Comparison of ENCODE assay signal across 1 cellular context in the genomic region with DNA sequence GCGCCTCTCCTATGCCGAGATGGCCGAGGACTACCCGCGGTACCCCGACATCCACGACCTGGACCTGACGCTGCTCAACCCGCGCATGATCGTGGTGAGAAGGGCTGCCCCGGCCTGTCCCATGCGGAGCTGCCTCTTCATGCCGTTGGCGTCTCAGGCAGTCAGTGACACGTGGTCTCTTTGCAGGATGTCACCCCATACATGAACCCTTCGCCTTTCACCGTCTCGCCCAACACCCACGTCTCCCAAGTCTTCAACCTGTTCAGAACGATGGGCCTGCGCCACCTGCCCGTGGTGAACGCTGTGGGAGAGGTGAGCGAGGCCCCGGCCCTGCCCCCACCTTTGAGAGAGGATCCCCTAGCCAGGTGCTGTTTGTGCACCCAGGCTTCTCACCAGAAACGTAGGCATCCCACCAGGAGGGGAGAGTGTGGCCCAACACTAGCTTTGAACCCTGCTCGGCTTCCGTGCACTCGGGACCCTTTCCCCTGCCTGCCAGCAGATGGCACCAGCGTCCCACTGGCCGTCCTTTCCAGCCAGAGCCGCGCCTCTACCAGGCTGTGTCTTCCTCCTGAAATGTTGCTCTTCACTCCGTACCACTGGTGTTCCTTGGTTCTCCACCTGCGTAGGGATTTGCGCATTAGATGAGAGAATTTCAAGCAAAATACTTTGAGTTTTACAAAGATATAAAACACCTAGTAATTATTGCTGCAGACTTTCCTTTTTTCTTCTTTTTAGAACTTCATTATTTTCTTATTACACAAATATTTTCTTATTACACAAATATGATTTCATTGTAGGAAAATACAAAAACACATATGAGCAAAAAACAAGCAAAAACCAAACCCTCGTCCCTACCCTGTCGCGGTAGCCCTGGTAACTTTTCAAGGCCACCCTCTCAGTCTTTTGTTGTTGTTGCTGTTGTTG.
A peak's percentile ranks its signal among the peaks of the same experiment; 100 is the strongest.
TF ChIP-seq lines count a peak whose summit lies in the region.

No MANE protein-coding gene starts in this region.

TF ChIP-seq in GM12878, 131 proteins besides CTCF, POLR2A, EP300 and RAD21:
- no peak for TF ChIP-seq BRCA1 (IDR thresholded peaks at IDR 0.05; ENCODE audit: low read depth, low read length)
- TF ChIP-seq POLR2AphosphoS5 (IDR thresholded peaks at IDR 0.05; ENCODE audit: low read length), result no peak
- peak; percentile 33 for TF ChIP-seq RELA (IDR thresholded peaks at IDR 0.05; ENCODE audit: borderline replicate concordance, partially characterized antibody)
- 0 out of 2 replicates have a peak, but pooled peaks have one; percentile 66 for TF ChIP-seq HDGF (IDR thresholded peaks at IDR 0.05)
- peak; percentile 87 for TF ChIP-seq SMC3 (IDR thresholded peaks at IDR 0.05; ENCODE audit: borderline replicate concordance, low read length)
- peak; percentile 64; the same call in 1 of the 2 replicates for TF ChIP-seq YY1 (IDR thresholded peaks at IDR 0.05; ENCODE audit: low read depth, low read length)
TF ChIP-seq in GM12878: peak in this region for 4.
